23 cellular contexts compared by ENCODE assay signal in genomic region chr2:134163336-134163735, GRCh38.
"Had no signal": no experiment of that assay in that cellular context is flagged by ENCODE, and none has a peak within 500 bp of the region (broad histone marks: within the 10 kb centered on the region; RNA-seq: fewer than 3 reads in every experiment).

No MANE protein-coding gene starts in this region.

- FAIRE-seq: bronchial epithelial cell, endothelial cell of umbilical vein had no signal

- H3K27ac ChIP-seq: colonic mucosa, left ventricle myocardium inferior, stomach, suprapubic skin, tibial nerve had no signal

- H3K27me3 ChIP-seq: colonic mucosa, dorsolateral prefrontal cortex, stomach, suprapubic skin, tibial nerve had no signal

- DNase-seq: activated CD4-positive, alpha-beta T cell treated with anti-CD3 and anti-CD28 coated beads for 48 hours; activated effector memory CD4-positive, alpha-beta T cell treated with anti-CD3 and anti-CD28 coated beads, Interleukin-2, amount 50 U/mL, for 16 hours; activated naive CD4-positive, alpha-beta T cell treated with anti-CD3 and anti-CD28 coated beads, Interleukin-2, amount 50 U/mL, for 16 hours; activated T-cell treated with anti-CD3 and anti-CD28 coated beads, Interleukin-2, amount 50 U/mL, for 48 hours; colonic mucosa; dorsolateral prefrontal cortex; effector memory CD8-positive, alpha-beta T cell; foreskin melanocyte; kidney glomerular epithelial cell; left ventricle myocardium inferior; right cardiac atrium; stimulated activated CD4-positive, alpha-beta T cell treated with anti-CD3 and anti-CD28 coated beads, Interleukin-12 subunit alpha, Interleukin-12 subunit beta, amount 100 ng/mL, for 4 hours; stimulated activated CD4-positive, alpha-beta T cell treated with anti-CD3 and anti-CD28 coated beads, Interleukin-4, amount 100 ng/mL, for 4 hours; stomach; T1000 had no signal

- H3K4me3 Mint-ChIP-seq: effector memory CD8-positive, alpha-beta T cell; mesothelial cell of epicardium; natural killer cell treated with Interleukin-12 subunit alpha and Interleukin-12 subunit beta and Interleukin-15 and Interleukin-18, amount 100 ng/mL, for 72 hours; WTC11 had no signal

- H3K36me3 ChIP-seq: colonic mucosa, left ventricle myocardium inferior, stomach, suprapubic skin, tibial nerve had no signal

- H3K27ac Mint-ChIP-seq: mesothelial cell of epicardium, WTC11 had no signal

- H3K4me3 ChIP-seq: colonic mucosa, dorsolateral prefrontal cortex, left ventricle myocardium inferior, stomach, suprapubic skin, tibial nerve had no signal

- H3K27me3 Mint-ChIP-seq: effector memory CD8-positive, alpha-beta T cell; natural killer cell treated with Interleukin-12 subunit alpha and Interleukin-12 subunit beta and Interleukin-15 and Interleukin-18, amount 100 ng/mL, for 72 hours had no signal

- H3K9me3 Mint-ChIP-seq: effector memory CD8-positive, alpha-beta T cell; mesothelial cell of epicardium; natural killer cell treated with Interleukin-12 subunit alpha and Interleukin-12 subunit beta and Interleukin-15 and Interleukin-18, amount 100 ng/mL, for 72 hours had no signal

- ATAC-seq: effector memory CD8-positive, alpha-beta T cell; esophagus mucosa; right cardiac atrium; WTC11 had no signal

- H3K9me3 ChIP-seq: colonic mucosa, left ventricle myocardium inferior, stomach, suprapubic skin, tibial nerve had no signal

- H3K36me3 Mint-ChIP-seq: mesothelial cell of epicardium; natural killer cell treated with Interleukin-12 subunit alpha and Interleukin-12 subunit beta and Interleukin-15 and Interleukin-18, amount 100 ng/mL, for 72 hours; WTC11 had no signal

- H3K4me1 ChIP-seq: colonic mucosa had no signal
